8 cellular contexts compared by ENCODE assay signal in the genomic region with DNA sequence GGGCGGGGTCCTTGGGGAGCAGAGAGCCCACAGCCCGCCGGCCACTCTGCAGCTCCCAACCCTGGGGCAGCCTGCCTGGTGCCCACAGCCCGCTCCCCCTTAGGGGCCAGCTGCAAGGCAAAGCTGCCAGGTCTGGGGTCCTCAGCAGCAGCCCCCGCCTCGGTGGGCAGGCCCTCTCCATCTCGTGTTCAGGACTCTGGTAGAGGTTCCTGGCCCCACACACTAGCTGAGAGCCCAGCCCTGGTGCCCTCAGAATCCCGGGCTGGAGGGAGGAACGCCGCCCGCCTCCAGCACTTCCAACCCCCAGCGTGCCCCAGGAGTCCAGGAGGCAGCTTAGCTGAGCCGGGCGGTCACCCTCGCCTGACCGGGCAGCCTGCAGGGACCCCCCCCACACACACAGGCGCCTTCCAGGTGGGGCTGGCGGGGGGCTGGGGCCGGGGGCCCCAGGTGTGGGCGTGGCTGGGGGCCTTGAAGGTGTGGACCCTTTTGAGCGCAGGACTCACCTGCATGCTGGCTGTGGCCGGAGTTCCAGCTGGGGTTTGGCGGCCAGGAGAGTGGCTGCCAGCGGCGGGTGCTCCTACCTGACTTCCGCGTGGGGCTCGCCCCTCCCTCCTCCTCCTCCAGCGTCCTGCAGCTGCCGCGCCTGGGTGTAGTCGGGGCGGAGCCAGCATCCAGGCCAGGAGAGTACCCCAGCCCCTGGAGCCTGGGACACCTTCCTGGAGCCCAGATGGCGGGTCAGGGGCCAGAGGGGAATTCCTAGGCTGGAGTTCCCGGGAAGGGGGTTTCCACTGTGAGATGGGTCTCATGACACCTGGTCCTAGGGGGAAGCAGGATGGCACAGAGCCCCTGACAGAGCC. TPM values are rescaled to one million over a fixed set of nuclear protein-coding genes. Genes with fewer than 3 reads are reported as not detected.
DNase-seq lines count a peak whose midpoint lies in the region; ATAC-seq, FAIRE-seq and TF ChIP-seq lines count a peak whose summit lies in the region.

A gene with protein sequence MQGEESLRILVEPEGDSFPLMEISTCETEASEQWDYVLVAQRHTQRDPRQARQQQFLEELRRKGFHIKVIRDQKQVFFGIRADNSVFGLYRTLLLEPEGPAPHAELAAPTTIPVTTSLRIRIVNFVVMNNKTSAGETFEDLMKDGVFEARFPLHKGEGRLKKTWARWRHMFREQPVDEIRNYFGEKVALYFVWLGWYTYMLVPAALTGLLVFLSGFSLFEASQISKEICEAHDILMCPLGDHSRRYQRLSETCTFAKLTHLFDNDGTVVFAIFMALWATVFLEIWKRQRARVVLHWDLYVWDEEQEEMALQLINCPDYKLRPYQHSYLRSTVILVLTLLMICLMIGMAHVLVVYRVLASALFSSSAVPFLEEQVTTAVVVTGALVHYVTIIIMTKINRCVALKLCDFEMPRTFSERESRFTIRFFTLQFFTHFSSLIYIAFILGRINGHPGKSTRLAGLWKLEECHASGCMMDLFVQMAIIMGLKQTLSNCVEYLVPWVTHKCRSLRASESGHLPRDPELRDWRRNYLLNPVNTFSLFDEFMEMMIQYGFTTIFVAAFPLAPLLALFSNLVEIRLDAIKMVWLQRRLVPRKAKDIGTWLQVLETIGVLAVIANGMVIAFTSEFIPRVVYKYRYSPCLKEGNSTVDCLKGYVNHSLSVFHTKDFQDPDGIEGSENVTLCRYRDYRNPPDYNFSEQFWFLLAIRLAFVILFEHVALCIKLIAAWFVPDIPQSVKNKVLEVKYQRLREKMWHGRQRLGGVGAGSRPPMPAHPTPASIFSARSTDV (minus strand): TSS at position 594 of the 857 bp plus-strand sequence. CDS start 85 bp downstream, at position 509.

- H3K27ac ChIP-seq in SJCRH30 = no peak within 1 kb of the TSS

- H3K9me3 ChIP-seq in SJCRH30 (replicated peaks) = no peaks in the 10 kb centered on the region

- peaks cover 0 to 5% of the 10 kb centered on the region in 2 donors for H3K4me1 Mint-ChIP-seq in natural killer cell treated with Interleukin-12 subunit alpha and Interleukin-12 subunit beta and Interleukin-15 and Interleukin-18, amount 100 ng/mL, for 72 hours (ENCODE audit: low read depth in 2 of 2)

- H3K4me3 Mint-ChIP-seq in natural killer cell treated with Interleukin-12 subunit alpha and Interleukin-12 subunit beta and Interleukin-15 and Interleukin-18, amount 100 ng/mL, for 72 hours = no peak within 1 kb of the TSS

- peaks cover 20% of the 10 kb centered on the region for H3K4me1 ChIP-seq in SJCRH30

- H3K4me3 ChIP-seq in SJCRH30 = peak within 1 kb of the TSS; percentile 22; the same call in 1 of the 2 replicates

- no peaks in the 10 kb centered on the region for H3K36me3 ChIP-seq in SJCRH30

- H3K27me3 Mint-ChIP-seq in natural killer cell treated with Interleukin-12 subunit alpha and Interleukin-12 subunit beta and Interleukin-15 and Interleukin-18, amount 100 ng/mL, for 72 hours = peaks cover 0 to 2% of the 10 kb centered on the region in 2 donors

- TF ChIP-seq POLR2A in GM12892 (IDR thresholded peaks at IDR 0.05; ENCODE audit: low read depth, low read length) = peak; percentile 31; the same call in 1 of the 2 replicates

- peaks cover 11% of the 10 kb centered on the region; the same call in 1 of the 2 replicates for H3K27me3 ChIP-seq in SJCRH30

- peak; percentile 51 for ATAC-seq in HG03039 (IDR thresholded peaks at IDR 0.05; ENCODE audit: unreplicated experiment)
- peak; percentile 29 to 66 for ATAC-seq in natural killer cell treated with Interleukin-12 subunit alpha and Interleukin-12 subunit beta and Interleukin-15 and Interleukin-18, amount 100 ng/mL, for 72 hours

- H3K36me3 Mint-ChIP-seq in natural killer cell treated with Interleukin-12 subunit alpha and Interleukin-12 subunit beta and Interleukin-15 and Interleukin-18, amount 100 ng/mL, for 72 hours = no peaks in the 10 kb centered on the region

- no peaks in the 10 kb centered on the region for H3K9me3 Mint-ChIP-seq in natural killer cell treated with Interleukin-12 subunit alpha and Interleukin-12 subunit beta and Interleukin-15 and Interleukin-18, amount 100 ng/mL, for 72 hours

- no peak within 1 kb of the TSS for H3K27ac Mint-ChIP-seq in natural killer cell treated with Interleukin-12 subunit alpha and Interleukin-12 subunit beta and Interleukin-15 and Interleukin-18, amount 100 ng/mL, for 72 hours

- DNase-seq in GM12892 (ENCODE audit: insufficient read length) = peak; percentile 90
- DNase-seq in SJCRH30 = peak; percentile 43 to 58
- peak; percentile 30 for DNase-seq in activated naive CD8-positive, alpha-beta T cell treated with anti-CD3 and anti-CD28 coated beads, Interleukin-2, amount 50 U/mL, for 16 hours (ENCODE audit: low read depth, low spot score)
- no peak for DNase-seq in natural killer cell treated with Interleukin-12 subunit alpha and Interleukin-12 subunit beta and Interleukin-15 and Interleukin-18, amount 100 ng/mL, for 72 hours (ENCODE audit: low spot score)
- no peak for DNase-seq in SIG-M5 treated with dmso at 0.1 percent for 504 hours (lab: John Stamatoyannopoulos, UW; ENCODE audit: unreplicated experiment)
- no peak for DNase-seq in mesenteric fat pad (ENCODE audit: low spot score)
- no peak for DNase-seq in cerebellar nuclear complex (lab: John Stamatoyannopoulos, UW)

- peak; percentile 93 for FAIRE-seq in GM12892 (lab: Jason Lieb, UNC)

RNA-seq across cellular contexts. Expression of the gene that starts here (rescaled TPM):
- 32.2 TPM for polyA plus RNA-seq in GM12892 (2012; ENCODE audit: missing spikeins)
- 0.61 and 0.73 TPM in 2 replicates for total RNA-seq in SJCRH30 (2014; rRNA removed; shearing (Covaris generic))
- total RNA-seq in natural killer cell treated with Interleukin-12 subunit alpha and Interleukin-12 subunit beta and Interleukin-15 and Interleukin-18, amount 100 ng/mL, for 72 hours = 1 to 10 TPM; 2.4 to 6.7 TPM
- total RNA-seq in mesenteric fat pad = 1.2 TPM

Comparison
In these comparisons a context has a peak if more than half of its experiments do, and no peak if none do; other contexts are left out.
1. Peak in DNase-seq and H3K4me3 ChIP-seq in SJCRH30; RNA of the gene not detected or under 1 TPM.
2. DNase-seq: peak in GM12892 (single experiment) and activated naive CD8-positive, alpha-beta T cell treated with anti-CD3 and anti-CD28 coated beads, Interleukin-2, amount 50 U/mL, for 16 hours (single experiment); none in natural killer cell treated with Interleukin-12 subunit alpha and Interleukin-12 subunit beta and Interleukin-15 and Interleukin-18, amount 100 ng/mL, for 72 hours (single experiment), SIG-M5 treated with dmso at 0.1 percent for 504 hours (single experiment), mesenteric fat pad (single experiment) and cerebellar nuclear complex (0 of 2).